Comparison of ENCODE assay signal across 12 cellular contexts in the genomic region with DNA sequence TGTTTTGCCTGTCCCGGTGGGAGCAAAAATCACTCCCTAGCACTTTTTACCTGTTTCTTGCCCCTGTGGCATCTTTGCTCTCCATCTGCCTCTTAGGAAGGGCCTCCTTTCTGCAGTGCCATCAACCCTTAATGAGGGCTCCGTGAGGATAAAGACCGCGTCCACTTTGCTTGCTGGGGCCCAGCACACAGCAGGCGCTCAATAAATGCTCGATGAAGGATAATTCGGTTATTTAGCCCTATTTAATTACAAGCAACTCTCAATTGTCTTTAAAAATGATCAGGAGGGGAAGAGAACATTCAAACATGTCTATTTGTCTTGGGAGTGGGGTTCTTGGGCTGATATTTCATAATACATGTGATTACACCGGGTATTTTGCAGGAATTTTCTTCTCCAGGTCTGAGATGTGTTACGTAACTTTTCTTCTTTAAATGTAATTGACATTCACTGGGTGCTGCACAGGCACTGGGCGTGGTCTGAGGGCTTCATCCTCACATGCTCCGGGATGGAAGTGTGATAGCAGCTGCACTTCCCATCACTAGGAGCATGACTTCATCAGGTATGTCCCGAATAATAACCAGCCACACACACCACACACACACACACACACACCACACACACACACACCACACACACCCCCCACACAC. TPM values are rescaled to one million over a fixed set of nuclear protein-coding genes. Genes with fewer than 3 reads are reported as not detected.
A peak's percentile ranks its signal among the peaks of the same experiment; 100 is the strongest.
DNase-seq lines count a peak whose midpoint lies in the region; ATAC-seq, FAIRE-seq and TF ChIP-seq lines count a peak whose summit lies in the region.
"Had no signal": no experiment of that assay in that cellular context is flagged by ENCODE, and none has a peak within 500 bp of the region (broad histone marks: within the 10 kb centered on the region; RNA-seq: fewer than 3 reads in every experiment).

No MANE protein-coding gene starts in this region.

- H2AFZ ChIP-seq in K562 (ENCODE audit: low read depth, low read length), result no peak overlapping the region

- peak; percentile 49 for FAIRE-seq in K562 (lab: Jason Lieb, UNC)
- FAIRE-seq: RCC 7860 had no signal

- no peaks in the 10 kb centered on the region for H3K79me2 ChIP-seq in K562 (ENCODE audit: control insufficient read depth, insufficient read depth, low read length)

- DNase-seq in HT1080 (ENCODE audit: low read depth) (peak; percentile 22), K562 (ENCODE audit: extremely low read depth in 1 of 4, low spot score in 3 of 4) (no peak), naive B cell (no peak), NCI-H1436 (lab: John Stamatoyannopoulos, UW) (no peak)
- DNase-seq: activated T-cell treated with anti-CD3 and anti-CD28 coated beads, Interleukin-2, amount 50 U/mL, for 1 hour; sigmoid colon; transverse colon had no signal

- ATAC-seq in K562, result no peak
- ATAC-seq in naive B cell (ENCODE audit: low read depth in 2 of 2), result no peak
- ATAC-seq in HG03460 (IDR thresholded peaks at IDR 0.05; ENCODE audit: unreplicated experiment), result no peak
- no peak for ATAC-seq in GM19324 (IDR thresholded peaks at IDR 0.05; ENCODE audit: low FRiP score, unreplicated experiment)
- no peak for ATAC-seq in HG02763 (IDR thresholded peaks at IDR 0.05; ENCODE audit: unreplicated experiment)

- no peak for TF ChIP-seq RAD21 in K562 (CRISPR knock-in tag; conservative IDR thresholded peaks at IDR 0.05 in 1 of 2, IDR thresholded peaks at IDR 0.05 in 1 of 2)

- peak overlapping the region in 7 of 8 donors; percentile 24 to 86 (median 72) for H3K4me3 Mint-ChIP-seq in naive B cell

- intact Hi-C loops in K562 (cut with micrococcal nuclease), result no loop called here

- POLR2A ChIA-PET in K562 (lab: Yijun Ruan, JAX), result interaction anchor here (1.0 kb wide), 1 partner anchor 9 kb away, joined by 3 read pairs; no protein-coding TSS in a partner anchor

- TF ChIP-seq EP300 in K562 (IDR thresholded peaks at IDR 0.05; ENCODE audit: low read length), result no peak

- H3K4me3 ChIP-seq in BLaER1 treated with 17β-estradiol and CSF1 and Interleukin-3, amounts not matched to agents 10 nM and 100 nM, result peak overlapping the region; percentile 10 to 65 (median 42); a peak in 14 of 20 replicates
- no peak overlapping the region for H3K4me3 ChIP-seq in K562
- H3K4me3 ChIP-seq: transverse colon had no signal

- peaks cover 14 to 29% (median 21%) of the 10 kb centered on the region in 10 experiments for H3K4me1 ChIP-seq in BLaER1 treated with 17β-estradiol and CSF1 and Interleukin-3, amounts not matched to agents 10 nM and 100 nM
- peaks cover 0 to 3% of the 10 kb centered on the region in 2 experiments; a peak in 2 of 5 replicates for H3K4me1 ChIP-seq in K562 (replicated peaks in 1 of 2; ENCODE audit: control insufficient read depth in 2 of 2, insufficient read depth in 2 of 2, low read length in 2 of 2)

- peak overlapping the region in 2 of 6 donors; percentile 10 to 56 for H3K27ac Mint-ChIP-seq in naive B cell

- H3K9me1 ChIP-seq in K562 (ENCODE audit: control insufficient read depth, insufficient read depth, low read length), result no peaks in the 10 kb centered on the region

- 0 out of 22 replicates have a peak overlapping the region, but pooled peaks of 1 of the 11 experiments have one; percentile 25 for H3K27ac ChIP-seq in BLaER1 treated with 17β-estradiol and CSF1 and Interleukin-3, amounts not matched to agents 10 nM and 100 nM
- H3K27ac ChIP-seq in K562 (ENCODE audit: extremely low read depth, low read depth, low read length), result no peak overlapping the region; the same call in 2 of the 3 replicates
- H3K27ac ChIP-seq: sigmoid colon, transverse colon had no signal

- no peak for TF ChIP-seq CTCF in K562 (IDR thresholded peaks at IDR 0.05 in 2 of 3, conservative IDR thresholded peaks at IDR 0.05 in 1 of 3; ENCODE audit: insufficient read depth in 2 of 3, low read depth in 1 of 3, low read length in 3 of 3)

- no peak for TF ChIP-seq POLR2A in K562 (conservative IDR thresholded peaks at IDR 0.05)

- no peaks in the 10 kb centered on the region for H3K36me3 ChIP-seq in BLaER1 treated with 17β-estradiol and CSF1 and Interleukin-3, amounts not matched to agents 10 nM and 100 nM
- no peaks in the 10 kb centered on the region for H3K36me3 ChIP-seq in K562 (ENCODE audit: control insufficient read depth, insufficient read depth, low read length)
- H3K36me3 ChIP-seq: sigmoid colon, transverse colon had no signal

- BruUV-seq in K562 (replicated peaks; lab: Mats Ljungman, UMichigan), result no TSS peak

- peaks cover 0 to 3% (median 0%) of the 10 kb centered on the region in 11 experiments; a peak in 4 of 22 replicates for H3K27me3 ChIP-seq in BLaER1 treated with 17β-estradiol and CSF1 and Interleukin-3, amounts not matched to agents 10 nM and 100 nM
- peaks cover 30 to 74% of the 10 kb centered on the region in 2 experiments for H3K27me3 ChIP-seq in K562 (ENCODE audit: control insufficient read depth in 2 of 2, insufficient read depth in 2 of 2, low read length in 2 of 2)

- H3K9ac ChIP-seq in BLaER1 treated with 17β-estradiol and CSF1 and Interleukin-3, amounts not matched to agents 10 nM and 100 nM, result peak overlapping the region in 5 of 11 experiments; percentile 8 to 45 (median 24); a peak in 4 of 22 replicates
- no peak overlapping the region for H3K9ac ChIP-seq in K562 (ENCODE audit: insufficient read depth in 1 of 2, low read depth in 2 of 2, low read length in 2 of 2)

- H3K4me1 Mint-ChIP-seq in naive B cell, result peaks cover 9 to 13% (median 11%) of the 10 kb centered on the region in 3 donors

- no peaks in the 10 kb centered on the region for H4K20me1 ChIP-seq in BLaER1 treated with 17β-estradiol and CSF1 and Interleukin-3, amounts not matched to agents 10 nM and 100 nM
- H4K20me1 ChIP-seq in K562 (replicated peaks; ENCODE audit: control insufficient read depth, insufficient read depth, low read length), result no peaks in the 10 kb centered on the region

- no peaks in the 10 kb centered on the region for H3K9me3 ChIP-seq in BLaER1 treated with 17β-estradiol and CSF1 and Interleukin-3, amounts not matched to agents 10 nM and 100 nM (replicated peaks in 1 of 11)
- no peaks in the 10 kb centered on the region for H3K9me3 ChIP-seq in K562 (replicated peaks; ENCODE audit: control insufficient read depth, insufficient read depth, low read depth, low read length)
- H3K9me3 ChIP-seq: sigmoid colon, transverse colon had no signal

- CTCF ChIA-PET in K562 (lab: Yijun Ruan, JAX; ENCODE audit: low intra/inter-chr PET ratio), result no interaction called here

- WGBS in K562 (ENCODE audit: insufficient coverage, low coverage, missing lambda C conversion rate), result 3% methylated on average over 12 of the region's 12 CpGs

- no peaks in the 10 kb centered on the region for H3K36me3 Mint-ChIP-seq in naive B cell

- in situ Hi-C loops in K562 (cut with MboI), result no loop called here

- peaks cover 68 to 92% (median 89%) of the 10 kb centered on the region in 3 donors for H3K27me3 Mint-ChIP-seq in naive B cell

- H3K9me3 Mint-ChIP-seq in naive B cell, result no peaks in the 10 kb centered on the region

- peak overlapping the region; percentile 59 to 96 (median 82) for H3K4me2 ChIP-seq in BLaER1 treated with 17β-estradiol and CSF1 and Interleukin-3, amounts not matched to agents 10 nM and 100 nM
- no peak overlapping the region for H3K4me2 ChIP-seq in K562 (ENCODE audit: insufficient read depth, low read length)

TF ChIP-seq in K562, 482 proteins besides CTCF, POLR2A, EP300 and RAD21:
- TF ChIP-seq CEBPB (tag; IDR thresholded peaks at IDR 0.05) (peak; percentile 76), ZNF444 (CRISPR knock-in tag; IDR thresholded peaks at IDR 0.05) (no peak), ATF1 (CRISPR knock-in tag; IDR thresholded peaks at IDR 0.05) (no peak), ATF1 (tag; IDR thresholded peaks at IDR 0.05) (no peak), HMG20B (CRISPR knock-in tag; IDR thresholded peaks at IDR 0.05) (no peak), LARP7 (IDR thresholded peaks at IDR 0.05) (no peak), ZNF445 (CRISPR knock-in tag; IDR thresholded peaks at IDR 0.05; ENCODE audit: low read depth) (no peak), CEBPG (CRISPR knock-in tag; IDR thresholded peaks at IDR 0.05) (no peak; the same call in 1 of the 2 replicates), CEBPG (tag; conservative IDR thresholded peaks at IDR 0.05 in 1 of 2, IDR thresholded peaks at IDR 0.05 in 1 of 2) (peak in 1 of 2 experiments; percentile 71; a peak in 2 of 4 replicates), ZKSCAN8 (CRISPR knock-in tag; IDR thresholded peaks at IDR 0.05) (peak; percentile 91)
- TF ChIP-seq, protein P1, sequence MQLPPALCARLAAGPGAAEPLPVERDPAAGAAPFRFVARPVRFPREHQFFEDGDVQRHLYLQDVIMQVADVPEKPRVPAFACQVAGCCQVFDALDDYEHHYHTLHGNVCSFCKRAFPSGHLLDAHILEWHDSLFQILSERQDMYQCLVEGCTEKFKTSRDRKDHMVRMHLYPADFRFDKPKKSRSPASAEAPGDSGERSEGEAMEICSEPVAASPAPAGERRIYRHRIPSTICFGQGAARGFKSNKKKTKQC (CRISPR knock-in tag; IDR thresholded peaks at IDR 0.05), result no peak

RNA-seq across cellular contexts. Expression of gene NTNG2, which starts 19.8 kb away (rescaled TPM):
- 1.1 and 2.6 TPM in 2 replicates for total RNA-seq in HT1080 (2014; rRNA removed; shearing (Covaris generic))
- polyA plus RNA-seq in HT1080 (2015; cell fraction: cytosol; rRNA removed), result 0.71 and 0.78 TPM in 2 replicates
- 1.0 and 2.5 TPM in 2 replicates for polyA plus RNA-seq in HT1080 (2015; cell fraction: nucleus; rRNA removed)
- total RNA-seq in K562 (2011; cell fraction: chromatin; rRNA removed; ENCODE audit: low replicate concordance), result 0.65 TPM in 1 of 2 replicates, not detected in the other
- 0.13 and 0.67 TPM in 2 replicates for total RNA-seq in K562 (2011; cell fraction: nucleolus; rRNA removed)
- 0.07 and 2.3 TPM in 2 replicates for total RNA-seq in K562 (2011; cell fraction: nucleoplasm; rRNA removed)
- not detected in 2 replicates for total RNA-seq in K562 (2014; rRNA removed)
- not detected in 2 replicates for total RNA-seq in K562 (2014; rRNA removed; fragmentation: Illumina TruSeq; extraction: Trizol)
- not detected in 2 replicates for total RNA-seq in K562 (2015; rRNA removed; fragmentation: Illumina TruSeq; extraction: Trizol)
- 0.09 and 0.42 TPM in 2 replicates for total RNA-seq in K562 (2021)
- polyA plus RNA-seq in K562 (2011; rRNA removed), result 0.11 TPM in 1 of 2 replicates, not detected in the other
- 0.19 and 2.2 TPM in 2 replicates for polyA plus RNA-seq in K562 (2011; cell fraction: cytosol; rRNA removed)
- polyA plus RNA-seq in K562 (2011; cell fraction: nucleus; rRNA removed), result 0.03 and 0.30 TPM in 2 replicates
- 0.11 and 0.25 TPM in 2 replicates for polyA plus RNA-seq in K562 (2012)
- polyA plus RNA-seq in K562 (2014; fragmentation: Illumina TruSeq; extraction: Trizol), result not detected in 2 replicates
- polyA plus RNA-seq in K562 (2014; fragmentation: Nextera tagmentation; extraction: Ambion mirVana), result not detected
- 0.01 TPM in 1 of 2 replicates, not detected in the other for polyA plus RNA-seq in K562 (2014; rRNA removed)
- not detected in 2 replicates for polyA minus RNA-seq in K562 (2011; rRNA and poly(A)+ RNA removed)
- polyA minus RNA-seq in K562 (2011; cell fraction: cytosol; rRNA and poly(A)+ RNA removed), result not detected in 2 replicates
- 0.40 TPM in 1 of 2 replicates, not detected in the other for polyA minus RNA-seq in K562 (2011; cell fraction: nucleus; rRNA and poly(A)+ RNA removed)
- polyA plus RNA-seq in naive B cell (ENCODE audit: low read depth in 6 of 6), result 1 to 10 TPM in 4 of 6 donors, under 1 TPM in 2; 0.35 to 4.0 (median 1.4) TPM
